17 cellular contexts compared by ENCODE assay signal in the genomic region with DNA sequence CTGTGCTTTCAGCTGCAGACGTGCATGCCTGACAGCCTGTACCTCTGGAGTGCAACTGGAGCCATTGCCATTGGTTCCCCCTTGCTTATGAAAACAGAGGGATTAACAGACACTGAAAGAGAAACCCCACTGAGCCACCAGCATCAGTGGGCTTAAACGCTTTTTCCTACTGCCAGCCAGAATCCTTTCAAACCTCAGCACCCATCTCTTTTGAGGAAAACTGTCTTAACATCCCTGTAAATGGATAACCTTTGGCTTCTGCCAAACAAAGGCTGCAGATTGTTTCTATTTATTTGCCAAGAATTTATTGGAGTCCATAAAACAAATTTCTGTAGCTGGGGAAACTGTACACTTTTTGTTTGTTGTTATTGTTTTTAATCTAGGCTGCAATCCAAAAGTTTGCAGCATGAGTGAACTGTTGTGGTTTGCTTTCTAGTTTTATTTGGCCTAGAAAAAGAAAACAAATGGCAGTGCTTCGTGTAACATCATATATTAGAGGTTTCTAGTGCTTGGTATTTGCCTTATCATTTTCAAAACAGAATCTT.
DNase-seq lines count a peak whose midpoint lies in the region; ATAC-seq and TF ChIP-seq lines count a peak whose summit lies in the region.
"Had no signal": no experiment of that assay in that cellular context is flagged by ENCODE, and none has a peak within 500 bp of the region (broad histone marks: within the 10 kb centered on the region; RNA-seq: fewer than 3 reads in every experiment).

No MANE protein-coding gene starts in this region.

- peaks cover 29% of the 10 kb centered on the region for H3K4me1 ChIP-seq in ACC112 (ENCODE audit: control insufficient read depth, insufficient read depth, low read length, unreplicated experiment)
- peaks cover 26% of the 10 kb centered on the region for H3K4me1 ChIP-seq in SJCRH30
- H3K4me1 ChIP-seq in transverse colon, result peaks cover 0 to 7% (median 3%) of the 10 kb centered on the region in 4 donors
- H3K4me1 ChIP-seq: testis had no signal

- no peaks in the 10 kb centered on the region for H3K36me3 ChIP-seq in ACC112 (ENCODE audit: insufficient read depth, low read length)
- H3K36me3 ChIP-seq in SJCRH30, result no peaks in the 10 kb centered on the region
- H3K36me3 ChIP-seq in transverse colon, result no peaks in the 10 kb centered on the region
- H3K36me3 ChIP-seq: heart right ventricle had no signal

- H3K9me3 Mint-ChIP-seq in activated T-helper 2 cell treated with anti-CD3 and anti-CD28 coated beads, Interferon-gamma antibody, Interleukin-2, Interleukin-4, amounts not matched to agents 10 μg/mL and 5 μg/mL and 100 μg/mL, durations not matched to agents 14 hours and 24 hours and 36 hours, result no peaks in the 10 kb centered on the region
- H3K9me3 Mint-ChIP-seq: activated B cell treated with CpG ODN at 0.5 μM for 24 hours; activated T-helper 1 cell treated with anti-CD3 and anti-CD28 coated beads, Interleukin-12 subunit alpha, Interleukin-12 subunit beta, Interleukin-2, Interleukin-4 antibody, amounts not matched to agents 30 ng/mL and 10 ng/mL and 1 ng/mL, durations not matched to agents 14 hours and 24 hours and 36 hours; dendritic cell treated with granulocyte-macrophage colony-stimulating factor and Interleukin-4, amounts not matched to agents 40 ng/mL and 50 ng/mL, for 4 days had no signal

- TF ChIP-seq CTCF in foreskin fibroblast (IDR thresholded peaks at IDR 0.05; ENCODE audit: low read depth, low read length), result no peak
- TF ChIP-seq CTCF in transverse colon (IDR thresholded peaks at IDR 0.05), result no peak

- H3K27me3 ChIP-seq in ACC112 (ENCODE audit: insufficient read depth, low read length) (no peaks in the 10 kb centered on the region), SJCRH30 (no peaks in the 10 kb centered on the region), transverse colon (no peaks in the 10 kb centered on the region)
- H3K27me3 ChIP-seq: heart right ventricle, testis had no signal

- peak overlapping the region; percentile 47; the same call in 1 of the 2 replicates for H3K27ac ChIP-seq in ACC112 (ENCODE audit: low read depth, low read length)
- H3K27ac ChIP-seq in SJCRH30, result no peak overlapping the region
- H3K27ac ChIP-seq in transverse colon, result no peak overlapping the region
- H3K27ac ChIP-seq: heart right ventricle, testis had no signal

- no peak for TF ChIP-seq POLR2A in transverse colon (IDR thresholded peaks at IDR 0.05)

- no peak overlapping the region for H3K4me3 Mint-ChIP-seq in activated T-helper 2 cell treated with anti-CD3 and anti-CD28 coated beads, Interferon-gamma antibody, Interleukin-2, Interleukin-4, amounts not matched to agents 10 μg/mL and 5 μg/mL and 100 μg/mL, durations not matched to agents 14 hours and 24 hours and 36 hours (ENCODE audit: low read depth)
- H3K4me3 Mint-ChIP-seq: activated B cell treated with CpG ODN at 0.5 μM for 24 hours; activated T-helper 1 cell treated with anti-CD3 and anti-CD28 coated beads, Interleukin-12 subunit alpha, Interleukin-12 subunit beta, Interleukin-2, Interleukin-4 antibody, amounts not matched to agents 30 ng/mL and 10 ng/mL and 1 ng/mL, durations not matched to agents 14 hours and 24 hours and 36 hours; CD4-positive, CD25-positive, alpha-beta regulatory T cell; dendritic cell treated with granulocyte-macrophage colony-stimulating factor and Interleukin-4, amounts not matched to agents 40 ng/mL and 50 ng/mL, for 4 days; memory B cell had no signal

- DNase-seq in GM04504 (ENCODE audit: low read depth), result peak; percentile 70
- DNase-seq in SJCRH30, result peak; percentile 76 to 85
- DNase-seq in foreskin fibroblast, result peak; percentile 53 to 63
- DNase-seq in NOMO-1 (lab: John Stamatoyannopoulos, UW; ENCODE audit: unreplicated experiment in 2 of 2), result no peak
- no peak for DNase-seq in transverse colon
- no peak for DNase-seq in activated T-helper 2 cell treated with anti-CD3 and anti-CD28 coated beads, Interferon-gamma antibody, Interleukin-2, Interleukin-4, amounts not matched to agents 10 μg/mL and 5 μg/mL and 100 μg/mL, durations not matched to agents 14 hours and 24 hours and 36 hours (ENCODE audit: low spot score)
- DNase-seq: activated B cell treated with CpG ODN at 0.5 μM for 24 hours; CD4-positive, CD25-positive, alpha-beta regulatory T cell; heart right ventricle; NCI-H187; SHP77; testis had no signal

- in situ Hi-C loops in transverse colon (cut with MboI; ENCODE audit: low pct_ligation_motif_present in 1 of 4, low pct_unique_long_range_greater_than_20kb in 1 of 4, low sequenced_read_pairs in 3 of 4), result loop anchor here in 3 of 4 donors (5.0 to 25.0 kb wide), 3 partner anchors 183 to 393 kb away; no protein-coding TSS in a partner anchor

- no peak overlapping the region for H3K27ac Mint-ChIP-seq in activated T-helper 2 cell treated with anti-CD3 and anti-CD28 coated beads, Interferon-gamma antibody, Interleukin-2, Interleukin-4, amounts not matched to agents 10 μg/mL and 5 μg/mL and 100 μg/mL, durations not matched to agents 14 hours and 24 hours and 36 hours
- H3K27ac Mint-ChIP-seq: activated B cell treated with CpG ODN at 0.5 μM for 24 hours; activated T-helper 1 cell treated with anti-CD3 and anti-CD28 coated beads, Interleukin-12 subunit alpha, Interleukin-12 subunit beta, Interleukin-2, Interleukin-4 antibody, amounts not matched to agents 30 ng/mL and 10 ng/mL and 1 ng/mL, durations not matched to agents 14 hours and 24 hours and 36 hours; dendritic cell treated with granulocyte-macrophage colony-stimulating factor and Interleukin-4, amounts not matched to agents 40 ng/mL and 50 ng/mL, for 4 days; memory B cell had no signal

- 21 to 27% methylated on average over 3 of the region's 3 CpGs for WGBS in transverse colon (ENCODE audit: low coverage in 1 of 2), 2 donors

- no peak overlapping the region for H2AFZ ChIP-seq in ACC112 (ENCODE audit: low read length, unreplicated experiment)

- H3K9me3 ChIP-seq in SJCRH30 (replicated peaks), result no peaks in the 10 kb centered on the region
- H3K9me3 ChIP-seq in transverse colon, result no peaks in the 10 kb centered on the region
- H3K9me3 ChIP-seq: heart right ventricle, testis had no signal

- TF ChIP-seq EP300 in transverse colon (IDR thresholded peaks at IDR 0.05; ENCODE audit: low read depth), result no peak

- ATAC-seq in HG02870 (IDR thresholded peaks at IDR 0.05; ENCODE audit: unreplicated experiment), result no peak
- ATAC-seq: heart right ventricle had no signal

- no peak overlapping the region for H3K4me3 ChIP-seq in ACC112 (ENCODE audit: low read depth, low read length)
- no peak overlapping the region for H3K4me3 ChIP-seq in SJCRH30
- H3K4me3 ChIP-seq in foreskin fibroblast (ENCODE audit: low read depth in 1 of 2, low read length in 2 of 2), result no peak overlapping the region
- no peak overlapping the region for H3K4me3 ChIP-seq in transverse colon
- H3K4me3 ChIP-seq: heart right ventricle, testis had no signal

- H3K4me1 Mint-ChIP-seq in activated T-helper 2 cell treated with anti-CD3 and anti-CD28 coated beads, Interferon-gamma antibody, Interleukin-2, Interleukin-4, amounts not matched to agents 10 μg/mL and 5 μg/mL and 100 μg/mL, durations not matched to agents 14 hours and 24 hours and 36 hours (ENCODE audit: low read depth), result no peaks in the 10 kb centered on the region
- H3K4me1 Mint-ChIP-seq: activated B cell treated with CpG ODN at 0.5 μM for 24 hours; CD4-positive, CD25-positive, alpha-beta regulatory T cell; memory B cell had no signal

- no peaks in the 10 kb centered on the region for H3K36me3 Mint-ChIP-seq in activated T-helper 2 cell treated with anti-CD3 and anti-CD28 coated beads, Interferon-gamma antibody, Interleukin-2, Interleukin-4, amounts not matched to agents 10 μg/mL and 5 μg/mL and 100 μg/mL, durations not matched to agents 14 hours and 24 hours and 36 hours (ENCODE audit: low read depth)
- H3K36me3 Mint-ChIP-seq: CD4-positive, CD25-positive, alpha-beta regulatory T cell; memory B cell had no signal

- intact Hi-C loops in transverse colon (cut with DNase I; ENCODE audit: low total_unique reads), result no loop called here
- intact Hi-C loops in activated T-helper 2 cell treated with anti-CD3 and anti-CD28 coated beads, Interferon-gamma antibody, Interleukin-2, Interleukin-4, amounts not matched to agents 10 μg/mL and 5 μg/mL and 100 μg/mL, durations not matched to agents 14 hours and 24 hours and 36 hours (cut with micrococcal nuclease), result no loop called here

- H3K27me3 Mint-ChIP-seq in activated T-helper 2 cell treated with anti-CD3 and anti-CD28 coated beads, Interferon-gamma antibody, Interleukin-2, Interleukin-4, amounts not matched to agents 10 μg/mL and 5 μg/mL and 100 μg/mL, durations not matched to agents 14 hours and 24 hours and 36 hours (ENCODE audit: low read depth), result no peaks in the 10 kb centered on the region
- H3K27me3 Mint-ChIP-seq: activated B cell treated with CpG ODN at 0.5 μM for 24 hours; dendritic cell treated with granulocyte-macrophage colony-stimulating factor and Interleukin-4, amounts not matched to agents 40 ng/mL and 50 ng/mL, for 4 days; memory B cell had no signal

- no peaks in the 10 kb centered on the region for H3K79me2 ChIP-seq in ACC112 (ENCODE audit: control insufficient read depth, insufficient read depth, low read length, unreplicated experiment)

Comparison
In these comparisons a context has a peak if more than half of its experiments do, and no peak if none do; other contexts are left out.
1. DNase-seq: peak in GM04504 (single experiment), SJCRH30 (2 of 2) and foreskin fibroblast (2 of 2); none in NOMO-1 (0 of 2), transverse colon (single experiment) and activated T-helper 2 cell treated with anti-CD3 and anti-CD28 coated beads, Interferon-gamma antibody, Interleukin-2, Interleukin-4, amounts not matched to agents 10 μg/mL and 5 μg/mL and 100 μg/mL, durations not matched to agents 14 hours and 24 hours and 36 hours (single experiment).